Comparison of ENCODE assay signal across 8 cellular contexts in the genomic region with DNA sequence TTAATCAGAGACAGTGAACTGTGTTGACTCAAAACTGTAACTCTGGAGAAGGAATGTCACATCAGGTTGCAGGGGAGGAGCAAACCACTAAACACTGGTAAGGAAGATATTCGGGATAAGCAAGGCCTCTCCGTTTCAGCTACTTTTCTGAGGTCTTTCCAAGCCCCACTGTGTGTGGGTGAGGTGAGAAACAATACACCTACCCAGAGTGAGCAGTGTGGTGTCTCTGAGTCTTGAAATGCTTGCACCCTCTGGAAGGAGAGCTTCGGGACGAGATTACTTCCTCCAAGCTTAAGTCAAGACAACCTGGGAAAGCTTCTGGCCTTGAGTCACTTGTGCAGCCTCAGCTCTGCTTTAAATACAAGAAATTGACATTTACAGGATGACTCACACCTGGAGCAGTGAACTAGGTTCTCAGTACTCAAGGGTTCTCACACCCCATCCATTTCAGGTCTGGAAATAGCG. TPM values are rescaled to one million over a fixed set of nuclear protein-coding genes. Genes with fewer than 3 reads are reported as not detected.
DNase-seq lines count a peak whose midpoint lies in the region; ATAC-seq lines count a peak whose summit lies in the region.

No MANE protein-coding gene starts in this region.

- H3K4me1 Mint-ChIP-seq in activated T-cell treated with anti-CD3 and anti-CD28 coated beads, Interleukin-2, amount 50 U/mL, for 24 hours (ENCODE audit: low read depth) = peaks cover 56% of the 10 kb centered on the region
- H3K4me1 Mint-ChIP-seq in activated T-helper 1 cell treated with anti-CD3 and anti-CD28 coated beads, Interleukin-12 subunit alpha, Interleukin-12 subunit beta, Interleukin-2, Interleukin-4 antibody, amounts not matched to agents 30 ng/mL and 10 ng/mL and 1 ng/mL, durations not matched to agents 14 hours and 24 hours and 36 hours (ENCODE audit: low read depth) = peaks cover 60% of the 10 kb centered on the region
- H3K4me1 Mint-ChIP-seq in stimulated activated naive CD8-positive, alpha-beta T cell treated with anti-CD3 and anti-CD28 coated beads, Interleukin-15, amount 100 ng/mL, for 72 hours = peaks cover 64% of the 10 kb centered on the region

- intact Hi-C loops in activated T-helper 1 cell treated with anti-CD3 and anti-CD28 coated beads, Interleukin-12 subunit alpha, Interleukin-12 subunit beta, Interleukin-2, Interleukin-4 antibody, amounts not matched to agents 30 ng/mL and 10 ng/mL and 1 ng/mL, durations not matched to agents 14 hours and 24 hours and 36 hours (cut with micrococcal nuclease) = loop anchor here (5.0 kb wide), 3 partner anchors 267 to 873 kb away; a partner anchor contains a TSS

- H3K9me3 Mint-ChIP-seq in activated T-cell treated with anti-CD3 and anti-CD28 coated beads, Interleukin-2, amount 50 U/mL, for 24 hours = no peaks in the 10 kb centered on the region
- H3K9me3 Mint-ChIP-seq in activated T-helper 1 cell treated with anti-CD3 and anti-CD28 coated beads, Interleukin-12 subunit alpha, Interleukin-12 subunit beta, Interleukin-2, Interleukin-4 antibody, amounts not matched to agents 30 ng/mL and 10 ng/mL and 1 ng/mL, durations not matched to agents 14 hours and 24 hours and 36 hours = no peaks in the 10 kb centered on the region
- no peaks in the 10 kb centered on the region for H3K9me3 Mint-ChIP-seq in stimulated activated naive CD8-positive, alpha-beta T cell treated with anti-CD3 and anti-CD28 coated beads, Interleukin-15, amount 100 ng/mL, for 72 hours

- H3K4me3 Mint-ChIP-seq in activated T-cell treated with anti-CD3 and anti-CD28 coated beads, Interleukin-2, amount 50 U/mL, for 24 hours = no peak overlapping the region
- H3K4me3 Mint-ChIP-seq in activated T-helper 1 cell treated with anti-CD3 and anti-CD28 coated beads, Interleukin-12 subunit alpha, Interleukin-12 subunit beta, Interleukin-2, Interleukin-4 antibody, amounts not matched to agents 30 ng/mL and 10 ng/mL and 1 ng/mL, durations not matched to agents 14 hours and 24 hours and 36 hours = peak overlapping the region; percentile 60
- peak overlapping the region; percentile 5 to 6 for H3K4me3 Mint-ChIP-seq in stimulated activated naive CD8-positive, alpha-beta T cell treated with anti-CD3 and anti-CD28 coated beads, Interleukin-15, amount 100 ng/mL, for 72 hours

- H3K27me3 Mint-ChIP-seq in activated T-cell treated with anti-CD3 and anti-CD28 coated beads, Interleukin-2, amount 50 U/mL, for 24 hours = no peaks in the 10 kb centered on the region
- no peaks in the 10 kb centered on the region for H3K27me3 Mint-ChIP-seq in activated T-helper 1 cell treated with anti-CD3 and anti-CD28 coated beads, Interleukin-12 subunit alpha, Interleukin-12 subunit beta, Interleukin-2, Interleukin-4 antibody, amounts not matched to agents 30 ng/mL and 10 ng/mL and 1 ng/mL, durations not matched to agents 14 hours and 24 hours and 36 hours (ENCODE audit: insufficient read depth)
- H3K27me3 Mint-ChIP-seq in stimulated activated naive CD8-positive, alpha-beta T cell treated with anti-CD3 and anti-CD28 coated beads, Interleukin-15, amount 100 ng/mL, for 72 hours = no peaks in the 10 kb centered on the region

- H3K27ac Mint-ChIP-seq in activated T-cell treated with anti-CD3 and anti-CD28 coated beads, Interleukin-2, amount 50 U/mL, for 24 hours = peak overlapping the region; percentile 76
- peak overlapping the region; percentile 57 for H3K27ac Mint-ChIP-seq in activated T-helper 1 cell treated with anti-CD3 and anti-CD28 coated beads, Interleukin-12 subunit alpha, Interleukin-12 subunit beta, Interleukin-2, Interleukin-4 antibody, amounts not matched to agents 30 ng/mL and 10 ng/mL and 1 ng/mL, durations not matched to agents 14 hours and 24 hours and 36 hours
- H3K27ac Mint-ChIP-seq in stimulated activated naive CD8-positive, alpha-beta T cell treated with anti-CD3 and anti-CD28 coated beads, Interleukin-15, amount 100 ng/mL, for 72 hours = no peak overlapping the region

- no peak for DNase-seq in activated T-cell treated with anti-CD3 and anti-CD28 coated beads, Interleukin-2, amount 50 U/mL, for 24 hours
- DNase-seq in activated T-cell treated with anti-CD3 and anti-CD28 coated beads for 4 hours (no peak), iris pigment epithelial cell (ENCODE audit: low read depth) (peak; percentile 75), hippocampal formation (lab: John Stamatoyannopoulos, UW) (no peak)
- no peak for DNase-seq in activated T-helper 1 cell treated with anti-CD3 and anti-CD28 coated beads, Interleukin-12 subunit alpha, Interleukin-12 subunit beta, Interleukin-2, Interleukin-4 antibody, amounts not matched to agents 30 ng/mL and 10 ng/mL and 1 ng/mL, durations not matched to agents 14 hours and 24 hours and 36 hours (ENCODE audit: low spot score)
- no peak for DNase-seq in stimulated activated naive CD8-positive, alpha-beta T cell treated with anti-CD3 and anti-CD28 coated beads, Interleukin-15, amount 100 ng/mL, for 72 hours
- no peak for DNase-seq in stimulated activated naive CD4-positive, alpha-beta T cell (lab: John Stamatoyannopoulos, UW)

- no peak for ATAC-seq in stimulated activated naive CD8-positive, alpha-beta T cell treated with anti-CD3 and anti-CD28 coated beads, Interleukin-15, amount 100 ng/mL, for 72 hours
- no peak for ATAC-seq in GM21360 (IDR thresholded peaks at IDR 0.05; ENCODE audit: unreplicated experiment)

- peaks cover 22% of the 10 kb centered on the region for H3K36me3 Mint-ChIP-seq in activated T-cell treated with anti-CD3 and anti-CD28 coated beads, Interleukin-2, amount 50 U/mL, for 24 hours (ENCODE audit: low read depth)
- H3K36me3 Mint-ChIP-seq in activated T-helper 1 cell treated with anti-CD3 and anti-CD28 coated beads, Interleukin-12 subunit alpha, Interleukin-12 subunit beta, Interleukin-2, Interleukin-4 antibody, amounts not matched to agents 30 ng/mL and 10 ng/mL and 1 ng/mL, durations not matched to agents 14 hours and 24 hours and 36 hours (ENCODE audit: low read depth) = peaks cover 16% of the 10 kb centered on the region

RNA-seq across cellular contexts. Expression of a gene that starts 2.5 kb away (rescaled TPM):
- 64.4 and 64.7 TPM in 2 replicates for total RNA-seq in activated T-helper 1 cell treated with anti-CD3 and anti-CD28 coated beads, Interleukin-12 subunit alpha, Interleukin-12 subunit beta, Interleukin-2, Interleukin-4 antibody, amounts not matched to agents 30 ng/mL and 10 ng/mL and 1 ng/mL, durations not matched to agents 14 hours and 24 hours and 36 hours

RNA-seq across cellular contexts. Expression of a gene that starts 57.4 kb away (rescaled TPM):
- 0.44 and 0.56 TPM in 2 replicates for total RNA-seq in activated T-helper 1 cell treated with anti-CD3 and anti-CD28 coated beads, Interleukin-12 subunit alpha, Interleukin-12 subunit beta, Interleukin-2, Interleukin-4 antibody, amounts not matched to agents 30 ng/mL and 10 ng/mL and 1 ng/mL, durations not matched to agents 14 hours and 24 hours and 36 hours

Comparison
In these comparisons a context has a peak if more than half of its experiments do, and no peak if none do; other contexts are left out.
1. H3K27ac Mint-ChIP-seq: peak in activated T-cell treated with anti-CD3 and anti-CD28 coated beads, Interleukin-2, amount 50 U/mL, for 24 hours (single experiment) and activated T-helper 1 cell treated with anti-CD3 and anti-CD28 coated beads, Interleukin-12 subunit alpha, Interleukin-12 subunit beta, Interleukin-2, Interleukin-4 antibody, amounts not matched to agents 30 ng/mL and 10 ng/mL and 1 ng/mL, durations not matched to agents 14 hours and 24 hours and 36 hours (single experiment); none in stimulated activated naive CD8-positive, alpha-beta T cell treated with anti-CD3 and anti-CD28 coated beads, Interleukin-15, amount 100 ng/mL, for 72 hours (0 of 2).